17 cellular contexts compared by ENCODE assay signal in the genomic region with DNA sequence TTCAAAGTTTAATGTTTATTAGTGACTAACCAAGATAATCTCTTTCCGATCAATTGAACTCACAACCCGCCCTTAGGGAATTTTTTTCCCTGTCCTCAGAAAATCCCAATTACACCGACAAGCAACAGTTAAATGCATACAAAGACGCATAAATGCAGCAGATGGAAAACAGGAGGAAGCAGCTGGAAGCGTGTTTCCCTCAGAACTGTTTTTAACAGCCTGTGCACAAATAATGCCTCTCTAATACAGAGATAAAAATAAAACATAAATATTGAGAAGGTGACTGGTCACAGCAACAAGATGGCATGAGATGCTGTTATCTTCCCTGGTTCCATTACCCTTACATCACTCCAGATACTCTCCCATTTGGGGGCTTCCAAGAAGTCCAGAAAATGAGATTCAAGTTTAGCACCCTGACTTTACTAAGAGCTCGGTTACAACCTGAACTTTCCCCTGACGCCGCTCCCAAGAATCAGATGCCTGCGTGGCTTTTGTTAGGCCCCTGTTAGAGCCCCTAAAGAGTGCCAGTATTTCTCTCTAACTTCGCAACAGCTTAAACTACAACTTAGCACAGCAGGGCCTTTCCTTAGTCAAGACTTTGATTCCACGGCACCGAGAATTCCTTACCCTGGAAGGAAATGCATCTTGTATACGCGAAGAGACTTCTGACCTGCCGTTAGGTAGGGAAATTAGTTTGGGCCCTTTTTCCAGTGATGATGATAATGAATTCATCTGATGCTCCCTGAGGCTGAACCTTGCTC.
"Had no signal": no experiment of that assay in that cellular context is flagged by ENCODE, and none has a peak within 500 bp of the region (broad histone marks: within the 10 kb centered on the region; RNA-seq: fewer than 3 reads in every experiment).

No MANE protein-coding gene starts in this region.

- H3K27ac ChIP-seq: ascending aorta, dorsolateral prefrontal cortex, left lung, right atrium auricular region, transverse colon had no signal

- H3K9me3 Mint-ChIP-seq: activated naive CD4-positive, alpha-beta T cell treated with anti-CD3 and anti-CD28 coated beads, Interleukin-2, amount 10 ng/mL, durations not matched to agents 7 days and 5 days; naive thymus-derived CD8-positive, alpha-beta T cell had no signal

- H3K4me3 ChIP-seq: ascending aorta, dorsolateral prefrontal cortex, left lung, right atrium auricular region, transverse colon had no signal

- H3K4me1 Mint-ChIP-seq: activated naive CD4-positive, alpha-beta T cell treated with anti-CD3 and anti-CD28 coated beads, Interleukin-2, amount 10 ng/mL, durations not matched to agents 7 days and 5 days; naive thymus-derived CD8-positive, alpha-beta T cell had no signal

- H3K36me3 Mint-ChIP-seq: activated naive CD4-positive, alpha-beta T cell treated with anti-CD3 and anti-CD28 coated beads, Interleukin-2, amount 10 ng/mL, durations not matched to agents 7 days and 5 days; naive thymus-derived CD8-positive, alpha-beta T cell had no signal

- H3K9me3 ChIP-seq: ascending aorta, left lung, right atrium auricular region, transverse colon had no signal

- H3K27me3 Mint-ChIP-seq: activated naive CD4-positive, alpha-beta T cell treated with anti-CD3 and anti-CD28 coated beads, Interleukin-2, amount 10 ng/mL, durations not matched to agents 7 days and 5 days; progenitor cell of endocrine pancreas had no signal

- H3K4me1 ChIP-seq: ascending aorta, left lung, right atrium auricular region, transverse colon had no signal

- H3K4me3 Mint-ChIP-seq: activated naive CD4-positive, alpha-beta T cell treated with anti-CD3 and anti-CD28 coated beads, Interleukin-2, amount 10 ng/mL, durations not matched to agents 7 days and 5 days; naive thymus-derived CD8-positive, alpha-beta T cell had no signal

- H3K27me3 ChIP-seq: ascending aorta, left lung, right atrium auricular region, transverse colon had no signal

- H3K36me3 ChIP-seq: ascending aorta, left lung, right atrium auricular region, transverse colon had no signal

- H3K27ac Mint-ChIP-seq: activated naive CD4-positive, alpha-beta T cell treated with anti-CD3 and anti-CD28 coated beads, Interleukin-2, amount 10 ng/mL, durations not matched to agents 7 days and 5 days; naive thymus-derived CD8-positive, alpha-beta T cell; progenitor cell of endocrine pancreas had no signal

- DNase-seq: activated naive CD4-positive, alpha-beta T cell treated with anti-CD3 and anti-CD28 coated beads, Interleukin-2, amount 10 ng/mL, durations not matched to agents 7 days and 5 days; activated T-cell treated with anti-CD3 and anti-CD28 coated beads for 4 hours; dorsolateral prefrontal cortex; kidney; left lung; naive thymus-derived CD8-positive, alpha-beta T cell; occipital lobe; small intestine; stimulated activated CD4-positive, alpha-beta T cell treated with anti-CD3 and anti-CD28 coated beads, Interleukin-4, amount 100 ng/mL, for 4 hours; stimulated activated naive CD8-positive, alpha-beta T cell treated with anti-CD3 and anti-CD28 coated beads, Interleukin-15, Interleukin-2, amounts not matched to agents 100 U/mL and 50 U/mL, for 24 hours; T-helper 9 cell; transverse colon had no signal

- ATAC-seq: activated CD4-positive, CD25-positive, alpha-beta regulatory T cell treated with anti-CD3 and anti-CD28 coated beads, Interleukin-2, amount 50 U/mL, for 24 hours; esophagus mucosa; left lung; naive thymus-derived CD8-positive, alpha-beta T cell; stimulated activated naive CD8-positive, alpha-beta T cell treated with anti-CD3 and anti-CD28 coated beads, Interleukin-15, Interleukin-2, amounts not matched to agents 100 U/mL and 50 U/mL, for 24 hours had no signal
